ENCODE assay signal across 7 cellular contexts in the genomic region with DNA sequence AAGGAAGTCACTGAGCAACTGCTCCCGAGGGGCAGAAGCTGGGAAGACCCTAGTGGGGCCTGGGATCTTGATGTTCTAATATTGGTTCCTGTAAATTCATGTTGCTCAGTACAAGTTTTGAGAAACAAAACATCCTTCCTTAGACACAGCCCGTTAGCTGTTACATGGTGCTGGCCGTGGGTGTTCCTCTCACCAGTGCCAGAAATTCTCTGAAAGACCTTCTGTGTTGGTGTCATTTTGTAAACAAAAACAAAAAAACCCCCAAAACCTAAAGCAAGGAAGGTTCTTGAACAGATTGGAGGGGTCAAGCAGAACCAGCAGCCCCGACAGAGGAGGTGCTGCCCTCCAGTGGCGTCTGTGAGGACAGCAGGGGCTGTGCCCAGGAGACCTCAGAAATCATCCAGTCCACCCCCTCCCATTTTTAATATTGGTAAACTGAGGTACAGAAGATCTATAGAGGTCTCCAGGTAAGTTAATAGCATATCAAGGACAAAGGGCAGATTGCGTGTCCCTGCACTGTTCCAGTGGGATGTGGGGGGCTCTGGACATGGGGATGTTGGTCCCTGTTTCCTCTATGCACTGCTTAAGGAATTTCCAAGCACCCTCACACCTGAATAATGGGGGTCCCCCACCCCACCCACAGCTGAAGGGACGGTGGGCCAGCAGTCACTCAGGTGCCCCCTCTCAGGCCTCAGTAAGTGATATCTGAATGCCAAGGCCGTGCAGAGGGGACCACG. TPM values are rescaled to one million over a fixed set of nuclear protein-coding genes. Genes with fewer than 3 reads are reported as not detected.
DNase-seq lines count a peak whose midpoint lies in the region; ATAC-seq and TF ChIP-seq lines count a peak whose summit lies in the region.

No MANE protein-coding gene starts in this region.

- H3K4me1 ChIP-seq in endodermal cell (ENCODE audit: control insufficient read depth, insufficient read depth, low read length) = no peaks in the 10 kb centered on the region

- no peak overlapping the region for H3K4me3 Mint-ChIP-seq in endodermal cell
- H3K4me3 Mint-ChIP-seq in stimulated activated memory B cell treated with anti-CD40 and anti-IgM and Interleukin-4, amounts not matched to agents 10 μg/mL and 1 μg/mL and 100 μg/mL, for 72 hours = no peak overlapping the region

- peaks cover 5% of the 10 kb centered on the region for H3K4me1 Mint-ChIP-seq in endodermal cell
- peaks cover 6% of the 10 kb centered on the region for H3K4me1 Mint-ChIP-seq in stimulated activated memory B cell treated with anti-CD40 and anti-IgM and Interleukin-4, amounts not matched to agents 10 μg/mL and 1 μg/mL and 100 μg/mL, for 72 hours

- no peak overlapping the region for H3K4me3 ChIP-seq in endodermal cell (ENCODE audit: low read length)

- H3K9me3 ChIP-seq in endodermal cell (ENCODE audit: control insufficient read depth, low read length) = no peaks in the 10 kb centered on the region

- no peak overlapping the region for H3K27ac ChIP-seq in endodermal cell (ENCODE audit: low read depth, low read length)

- peak; percentile 94 for TF ChIP-seq CTCF in GM12872 (IDR thresholded peaks at IDR 0.05; ENCODE audit: insufficient read depth, low read depth, low read length)
- TF ChIP-seq CTCF in endodermal cell (conservative IDR thresholded peaks at IDR 0.05) = peak; percentile 97

- no peak overlapping the region for H3K9ac ChIP-seq in endodermal cell (ENCODE audit: extremely low read depth, low read length, poor library complexity, severe bottlenecking)

- H3K9me3 Mint-ChIP-seq in endodermal cell = peaks cover 7% of the 10 kb centered on the region
- peaks cover 3% of the 10 kb centered on the region for H3K9me3 Mint-ChIP-seq in stimulated activated memory B cell treated with anti-CD40 and anti-IgM and Interleukin-4, amounts not matched to agents 10 μg/mL and 1 μg/mL and 100 μg/mL, for 72 hours

- no peak overlapping the region for H3K27ac Mint-ChIP-seq in endodermal cell
- H3K27ac Mint-ChIP-seq in stimulated activated memory B cell treated with anti-CD40 and anti-IgM and Interleukin-4, amounts not matched to agents 10 μg/mL and 1 μg/mL and 100 μg/mL, for 72 hours = no peak overlapping the region

- DNase-seq in NCI-H2196 (lab: John Stamatoyannopoulos, UW; ENCODE audit: unreplicated experiment) (peak; percentile 19), endodermal cell (peak; percentile 92), mucosa of gallbladder (ENCODE audit: low spot score) (peak; percentile 48), NCI-H524 treated with DMSO at 0.1 percent for 48 hours (lab: John Stamatoyannopoulos, UW) (no peak)
- DNase-seq in activated CD8-positive, alpha-beta memory T cell treated with anti-CD3 and anti-CD28 coated beads for 24 hours = peak; percentile 91

- no peaks in the 10 kb centered on the region for H3K36me3 ChIP-seq in endodermal cell (ENCODE audit: control insufficient read depth, insufficient read depth, low read length)

- H3K36me3 Mint-ChIP-seq in endodermal cell (ENCODE audit: low read depth) = no peaks in the 10 kb centered on the region
- H3K36me3 Mint-ChIP-seq in stimulated activated memory B cell treated with anti-CD40 and anti-IgM and Interleukin-4, amounts not matched to agents 10 μg/mL and 1 μg/mL and 100 μg/mL, for 72 hours = no peaks in the 10 kb centered on the region

- no peaks in the 10 kb centered on the region for H3K27me3 ChIP-seq in endodermal cell (ENCODE audit: control insufficient read depth, insufficient read depth, low read length, poor library complexity, severe bottlenecking)

- peak; percentile 78 for ATAC-seq in stimulated activated memory B cell treated with anti-CD40 and anti-IgM and Interleukin-4, amounts not matched to agents 10 μg/mL and 1 μg/mL and 100 μg/mL, for 72 hours

- H3K27me3 Mint-ChIP-seq in endodermal cell (ENCODE audit: insufficient read depth) = peaks cover 2% of the 10 kb centered on the region
- H3K27me3 Mint-ChIP-seq in stimulated activated memory B cell treated with anti-CD40 and anti-IgM and Interleukin-4, amounts not matched to agents 10 μg/mL and 1 μg/mL and 100 μg/mL, for 72 hours = peaks cover 49% of the 10 kb centered on the region

- WGBS in endodermal cell (ENCODE audit: insufficient coverage in 1 of 2, insufficient read length in 1 of 2), 2 experiments = 46 to 53% methylated on average over 7 to 9 of the region's 9 CpGs

RNA-seq across cellular contexts. Expression of gene SLC2A7, which starts 38.2 kb away (rescaled TPM):
- not detected for total RNA-seq in endodermal cell
- polyA plus RNA-seq in endodermal cell (2013, experiment 1 of 2) = not detected
- polyA plus RNA-seq in endodermal cell (2013, experiment 2 of 2) = not detected
- total RNA-seq in mucosa of gallbladder = not detected

RNA-seq across cellular contexts. Expression of gene CA6, which starts 42.4 kb away (rescaled TPM):
- total RNA-seq in endodermal cell (not detected), mucosa of gallbladder (not detected)
- not detected for polyA plus RNA-seq in endodermal cell (2013, experiment 1 of 2)
- polyA plus RNA-seq in endodermal cell (2013, experiment 2 of 2) = not detected
